1 cellular context compared by ENCODE assay signal in genomic region chr3:188122571-188123169, GRCh38.
A peak's percentile ranks its signal among the peaks of the same experiment; 100 is the strongest.
TF ChIP-seq lines count a peak whose summit lies in the region.

No MANE protein-coding gene starts in this region.

TF ChIP-seq in HepG2, 621 proteins besides CTCF, POLR2A, EP300 and RAD21:
- TF ChIP-seq ZNF367 (CRISPR knock-in tag; IDR thresholded peaks at IDR 0.05; ENCODE audit: borderline replicate concordance) (no peak), ZFP90 (CRISPR knock-in tag; IDR thresholded peaks at IDR 0.05; ENCODE audit: borderline replicate concordance) (peak; percentile 90; the same call in 1 of the 2 replicates), CHD4 (IDR thresholded peaks at IDR 0.05; ENCODE audit: borderline replicate concordance, low read length) (peak; percentile 56; the same call in 1 of the 2 replicates), BRF2 (CRISPR knock-in tag; IDR thresholded peaks at IDR 0.05) (0 out of 2 replicates have a peak, but pooled peaks have one; percentile 3), MBD4 (IDR thresholded peaks at IDR 0.05; ENCODE audit: borderline replicate concordance, low read length) (peak; percentile 73; the same call in 1 of the 2 replicates), ZNF7 (CRISPR knock-in tag; IDR thresholded peaks at IDR 0.05) (peak; percentile 61; the same call in 1 of the 2 replicates), ZFX (CRISPR knock-in tag; IDR thresholded peaks at IDR 0.05; ENCODE audit: low read depth) (0 out of 2 replicates have a peak, but pooled peaks have one; percentile 9), ZFP82 (CRISPR knock-in tag; IDR thresholded peaks at IDR 0.05; ENCODE audit: borderline replicate concordance) (peak; percentile 48; the same call in 1 of the 2 replicates), ZNF710 (CRISPR knock-in tag; IDR thresholded peaks at IDR 0.05; ENCODE audit: borderline replicate concordance) (no peak)
TF ChIP-seq in HepG2: peak in this region for 7.
